ENCODE assay signal across 1 cellular context in genomic region chr2:25378731-25379490, GRCh38.
TF ChIP-seq lines count a peak whose summit lies in the region.

No MANE protein-coding gene starts in this region.

TF ChIP-seq in GM12878, 131 proteins besides CTCF, POLR2A, EP300 and RAD21:
- TF ChIP-seq ZNF592 (IDR thresholded peaks at IDR 0.05), result no peak
- TF ChIP-seq IKZF1 (conservative IDR thresholded peaks at IDR 0.05), result peak; percentile 34; the same call in 1 of the 2 replicates
- 0 out of 2 replicates have a peak, but pooled peaks have one; percentile 16 for TF ChIP-seq EED (IDR thresholded peaks at IDR 0.05; ENCODE audit: low read depth)
- no peak for TF ChIP-seq SREBF2 (IDR thresholded peaks at IDR 0.05; ENCODE audit: low read length)
- no peak for TF ChIP-seq ZSCAN29 (IDR thresholded peaks at IDR 0.05)
- TF ChIP-seq MEF2B (IDR thresholded peaks at IDR 0.05; ENCODE audit: partially characterized antibody, poor library complexity, severe bottlenecking), result peak; percentile 16
- TF ChIP-seq ESRRA (IDR thresholded peaks at IDR 0.05; ENCODE audit: low read length), result no peak
- TF ChIP-seq HCFC1 (IDR thresholded peaks at IDR 0.05; ENCODE audit: low read length), result no peak
- no peak for TF ChIP-seq JUNB (IDR thresholded peaks at IDR 0.05)
- no peak for TF ChIP-seq ATF7 (IDR thresholded peaks at IDR 0.05; ENCODE audit: low read depth)
- TF ChIP-seq SPI1 (IDR thresholded peaks at IDR 0.05; ENCODE audit: borderline replicate concordance, insufficient read depth, low read depth, low read length), result no peak
